ENCODE assay signal across 17 cellular contexts in genomic region chr12:118853634-118854033, GRCh38.
A peak's percentile ranks its signal among the peaks of the same experiment; 100 is the strongest.
DNase-seq lines count a peak whose midpoint lies in the region; ATAC-seq, FAIRE-seq and TF ChIP-seq lines count a peak whose summit lies in the region.
"Had no signal": no experiment of that assay in that cellular context is flagged by ENCODE, and none has a peak within 500 bp of the region (broad histone marks: within the 10 kb centered on the region; RNA-seq: fewer than 3 reads in every experiment).

No MANE protein-coding gene starts in this region.

- H3K36me3 ChIP-seq in Panc1 (ENCODE audit: control insufficient read depth, insufficient read depth, low read length), result no peaks in the 10 kb centered on the region
- no peaks in the 10 kb centered on the region for H3K36me3 ChIP-seq in kidney epithelial cell (ENCODE audit: control insufficient read depth, insufficient read depth, low read length)
- H3K36me3 ChIP-seq in prostate gland, result no peaks in the 10 kb centered on the region
- H3K36me3 ChIP-seq: colonic mucosa, thyroid gland had no signal

- DNase-seq in DMS 273 (lab: John Stamatoyannopoulos, UW; ENCODE audit: unreplicated experiment) (peak; percentile 28), DMS 273 treated with DMSO at 0.1 percent for 48 hours (lab: John Stamatoyannopoulos, UW) (no peak), EH (ENCODE audit: low read depth) (peak; percentile 4), Panc1 (ENCODE audit: low read depth, low spot score) (no peak), kidney epithelial cell (ENCODE audit: low read depth) (no peak), glutamatergic neuron (no peak), GM12891 (ENCODE audit: insufficient read length, low spot score) (no peak), prostate gland (ENCODE audit: low spot score) (no peak)
- DNase-seq: 8988T; activated CD8-positive, alpha-beta memory T cell treated with anti-CD3 and anti-CD28 coated beads, Interleukin-2, amount 10 ng/mL, durations not matched to agents 7 days and 5 days; Calu3; colonic mucosa; small intestine; thyroid gland had no signal

- POLR2A ChIA-PET in Panc1 (lab: Charles Lee), result no interaction called here

- no peak for ATAC-seq in Panc1
- ATAC-seq: activated CD8-positive, alpha-beta memory T cell treated with anti-CD3 and anti-CD28 coated beads, Interleukin-2, amount 10 ng/mL, durations not matched to agents 7 days and 5 days had no signal

- no peak overlapping the region for H3K27ac ChIP-seq in Panc1 (ENCODE audit: low read length)
- H3K27ac ChIP-seq in prostate gland, result no peak overlapping the region
- H3K27ac ChIP-seq: colonic mucosa, thyroid gland had no signal

- H3K27me3 ChIP-seq in Panc1 (ENCODE audit: control insufficient read depth, insufficient read depth, low read length) (no peaks in the 10 kb centered on the region; the same call in 1 of the 2 replicates), kidney epithelial cell (ENCODE audit: control insufficient read depth, insufficient read depth, low read length) (no peaks in the 10 kb centered on the region), prostate gland (replicated peaks; ENCODE audit: insufficient read depth) (no peaks in the 10 kb centered on the region)
- H3K27me3 ChIP-seq: colonic mucosa, thyroid gland had no signal

- peaks cover 4% of the 10 kb centered on the region for H3K27me3 Mint-ChIP-seq in glutamatergic neuron (ENCODE audit: unreplicated experiment)
- H3K27me3 Mint-ChIP-seq: activated CD8-positive, alpha-beta memory T cell treated with anti-CD3 and anti-CD28 coated beads, Interleukin-2, amount 10 ng/mL, durations not matched to agents 7 days and 5 days had no signal

- H3K9me3 Mint-ChIP-seq in glutamatergic neuron (ENCODE audit: unreplicated experiment), result peaks cover 1% of the 10 kb centered on the region
- H3K9me3 Mint-ChIP-seq: T-helper 2 cell treated with Interferon-gamma antibody and Interleukin-4, amounts not matched to agents 5 μg/mL and 100 μg/mL, for 36 hours had no signal

- TF ChIP-seq CTCF in Panc1 (IDR thresholded peaks at IDR 0.05), result peak; percentile 66
- peak; percentile 3 for TF ChIP-seq CTCF in kidney epithelial cell (IDR thresholded peaks at IDR 0.05; ENCODE audit: insufficient read depth, low read length, poor library complexity, severe bottlenecking)
- no peak for TF ChIP-seq CTCF in glutamatergic neuron (IDR thresholded peaks at IDR 0.05; ENCODE audit: partially characterized antibody, unreplicated experiment)
- peak in 1 of 4 experiments; percentile 24 for TF ChIP-seq CTCF in prostate gland (IDR thresholded peaks at IDR 0.05)

- intact Hi-C loops in Panc1 (cut with micrococcal nuclease; ENCODE audit: unreplicated experiment), result loop anchor here (5.0 kb wide), 1 partner anchor 446 kb away; no protein-coding TSS in a partner anchor
- intact Hi-C loops in prostate gland (cut with DNase I), result loop anchor here (10.0 kb wide), 1 partner anchor 449 kb away; no protein-coding TSS in a partner anchor

- no peaks in the 10 kb centered on the region for H3K4me1 ChIP-seq in Panc1 (ENCODE audit: control insufficient read depth, insufficient read depth, low read length)
- H3K4me1 ChIP-seq in prostate gland (replicated peaks), result no peaks in the 10 kb centered on the region
- H3K4me1 ChIP-seq: colonic mucosa, thyroid gland had no signal

- H3K4me3 Mint-ChIP-seq in glutamatergic neuron (ENCODE audit: unreplicated experiment), result no peak overlapping the region
- H3K4me3 Mint-ChIP-seq: activated CD8-positive, alpha-beta memory T cell treated with anti-CD3 and anti-CD28 coated beads, Interleukin-2, amount 10 ng/mL, durations not matched to agents 7 days and 5 days; T-helper 2 cell treated with Interferon-gamma antibody and Interleukin-4, amounts not matched to agents 5 μg/mL and 100 μg/mL, for 36 hours had no signal

- H3K27ac Mint-ChIP-seq in glutamatergic neuron (ENCODE audit: unreplicated experiment), result no peak overlapping the region
- H3K27ac Mint-ChIP-seq: activated CD8-positive, alpha-beta memory T cell treated with anti-CD3 and anti-CD28 coated beads, Interleukin-2, amount 10 ng/mL, durations not matched to agents 7 days and 5 days; T-helper 2 cell treated with Interferon-gamma antibody and Interleukin-4, amounts not matched to agents 5 μg/mL and 100 μg/mL, for 36 hours had no signal

- H3K9me3 ChIP-seq in Panc1 (ENCODE audit: control insufficient read depth, insufficient read depth, low read depth, low read length) (no peaks in the 10 kb centered on the region), prostate gland (no peaks in the 10 kb centered on the region)
- H3K9me3 ChIP-seq: colonic mucosa, thyroid gland had no signal

- no peaks in the 10 kb centered on the region for H3K36me3 Mint-ChIP-seq in glutamatergic neuron (ENCODE audit: unreplicated experiment)
- H3K36me3 Mint-ChIP-seq: activated CD8-positive, alpha-beta memory T cell treated with anti-CD3 and anti-CD28 coated beads, Interleukin-2, amount 10 ng/mL, durations not matched to agents 7 days and 5 days had no signal

- BruUV-seq in Panc1 (replicated peaks; lab: Mats Ljungman, UMichigan), result no TSS peak

- FAIRE-seq in GM12891 (lab: Jason Lieb, UNC), result no peak
- FAIRE-seq: HTR-8/SVneo, RCC 7860, small intestine had no signal

- in situ Hi-C loops in Panc1 (cut with HindIII; ENCODE audit: low pct_unique_long_range_greater_than_20kb, low sequenced_read_pairs), result no loop called here

- TF ChIP-seq POLR2A in GM12891 (IDR thresholded peaks at IDR 0.05; ENCODE audit: low read depth, low read length), result no peak
- no peak for TF ChIP-seq POLR2A in prostate gland (IDR thresholded peaks at IDR 0.05)

- CTCF ChIA-PET in Panc1 (lab: Charles Lee), result no interaction called here

- peaks cover 8% of the 10 kb centered on the region for H3K4me1 Mint-ChIP-seq in glutamatergic neuron (ENCODE audit: low read depth, unreplicated experiment)
- H3K4me1 Mint-ChIP-seq: activated CD8-positive, alpha-beta memory T cell treated with anti-CD3 and anti-CD28 coated beads, Interleukin-2, amount 10 ng/mL, durations not matched to agents 7 days and 5 days had no signal

- WGBS in prostate gland, result 72% methylated on average over 4 of the region's 4 CpGs

- H3K4me3 ChIP-seq in Panc1 (ENCODE audit: low read depth in 2 of 2, low read length in 2 of 2) (no peak overlapping the region), kidney epithelial cell (ENCODE audit: low read depth, low read length) (no peak overlapping the region), prostate gland (no peak overlapping the region)
- H3K4me3 ChIP-seq: colonic mucosa, thyroid gland had no signal

TF ChIP-seq in GM12891, 5 proteins besides CTCF, POLR2A, EP300 and RAD21:
- TF ChIP-seq TAF1 (IDR thresholded peaks at IDR 0.05; ENCODE audit: low read depth, low read length) (no peak), POLR2AphosphoS5 (IDR thresholded peaks at IDR 0.05; ENCODE audit: low read depth, low read length) (no peak), SPI1 (IDR thresholded peaks at IDR 0.05; ENCODE audit: low read depth, low read length) (no peak), PAX5 (IDR thresholded peaks at IDR 0.05; ENCODE audit: insufficient read depth, low read length, severe bottlenecking) (no peak), POU2F2 (IDR thresholded peaks at IDR 0.05; ENCODE audit: low read depth, low read length) (no peak)

Comparison
In these comparisons a context has a peak if more than half of its experiments do, and no peak if none do; other contexts are left out.
1. DNase-seq: peak in DMS 273 (single experiment) and EH (single experiment); none in DMS 273 treated with DMSO at 0.1 percent for 48 hours (single experiment), Panc1 (single experiment), kidney epithelial cell (single experiment), glutamatergic neuron (single experiment), GM12891 (single experiment) and prostate gland (single experiment).